In genomic region chr5:131825404-131826013, GRCh38 we compare ENCODE assay signal across 1 cellular context.
TF ChIP-seq lines count a peak whose summit lies in the region.

No MANE protein-coding gene starts in this region.

TF ChIP-seq in HepG2, 621 proteins besides CTCF, POLR2A, EP300 and RAD21 (continued from another document):
- 0 out of 2 replicates have a peak, but pooled peaks have one; percentile 48 for TF ChIP-seq TFE3 (CRISPR knock-in tag; IDR thresholded peaks at IDR 0.05)
- no peak for TF ChIP-seq GABPA (IDR thresholded peaks at IDR 0.05; ENCODE audit: low read depth, low read length)
- TF ChIP-seq GABPA (CRISPR knock-in tag; IDR thresholded peaks at IDR 0.05; ENCODE audit: low read depth), result peak; percentile 46; the same call in 1 of the 2 replicates
- no peak for TF ChIP-seq ZNF20 (CRISPR knock-in tag; IDR thresholded peaks at IDR 0.05)
- no peak for TF ChIP-seq ZNF318 (CRISPR knock-in tag; IDR thresholded peaks at IDR 0.05)
- peak; percentile 48; the same call in 1 of the 2 replicates for TF ChIP-seq RARA (CRISPR knock-in tag; IDR thresholded peaks at IDR 0.05)
- TF ChIP-seq ZHX2 (IDR thresholded peaks at IDR 0.05; ENCODE audit: low read depth), result no peak
- no peak for TF ChIP-seq ZHX2 (CRISPR knock-in tag; IDR thresholded peaks at IDR 0.05; ENCODE audit: borderline replicate concordance)
- TF ChIP-seq SP2 (CRISPR knock-in tag; IDR thresholded peaks at IDR 0.05), result no peak
- TF ChIP-seq NR2F1 (CRISPR knock-in tag; IDR thresholded peaks at IDR 0.05), result peak in 1 of 2 experiments; percentile 44; a peak in 1 of 4 replicates
- peak; percentile 90 for TF ChIP-seq ZNF652 (CRISPR knock-in tag; IDR thresholded peaks at IDR 0.05; ENCODE audit: borderline replicate concordance, low read depth)
- TF ChIP-seq ZNF17 (CRISPR knock-in tag; IDR thresholded peaks at IDR 0.05), result no peak
- no peak for TF ChIP-seq ZNF530 (CRISPR knock-in tag; IDR thresholded peaks at IDR 0.05; ENCODE audit: low read depth)
- peak; percentile 22; the same call in 1 of the 2 replicates for TF ChIP-seq GABPB1 (CRISPR knock-in tag; IDR thresholded peaks at IDR 0.05)
- TF ChIP-seq NR2C2 (CRISPR knock-in tag; IDR thresholded peaks at IDR 0.05; ENCODE audit: borderline replicate concordance), result peak; percentile 20; the same call in 1 of the 2 replicates
- no peak for TF ChIP-seq FOXP1 (IDR thresholded peaks at IDR 0.05)
- peak; percentile 51; the same call in 1 of the 2 replicates for TF ChIP-seq FOXP1 (CRISPR knock-in tag; IDR thresholded peaks at IDR 0.05)
- TF ChIP-seq ZNF605 (CRISPR knock-in tag; IDR thresholded peaks at IDR 0.05), result no peak
- TF ChIP-seq SMAD1 (CRISPR knock-in tag; IDR thresholded peaks at IDR 0.05; ENCODE audit: borderline replicate concordance, low read depth), result no peak
- peak; percentile 43; the same call in 1 of the 2 replicates for TF ChIP-seq ETV5 (CRISPR knock-in tag; IDR thresholded peaks at IDR 0.05; ENCODE audit: borderline replicate concordance)
- TF ChIP-seq NR2F2 (IDR thresholded peaks at IDR 0.05; ENCODE audit: borderline replicate concordance, low read depth), result peak; percentile 60
- TF ChIP-seq MAX (IDR thresholded peaks at IDR 0.05), result peak; percentile 64
- no peak for TF ChIP-seq ZFP41 (CRISPR knock-in tag; IDR thresholded peaks at IDR 0.05; ENCODE audit: borderline replicate concordance)
- TF ChIP-seq TFAP4 (IDR thresholded peaks at IDR 0.05; ENCODE audit: borderline replicate concordance, low read depth), result no peak
- no peak for TF ChIP-seq PREB (CRISPR knock-in tag; IDR thresholded peaks at IDR 0.05)
- TF ChIP-seq NR2F6 (IDR thresholded peaks at IDR 0.05), result peak; percentile 62; the same call in 1 of the 2 replicates
- peak; percentile 73 for TF ChIP-seq NR2F6 (CRISPR knock-in tag; IDR thresholded peaks at IDR 0.05)
- TF ChIP-seq ZNF691 (CRISPR knock-in tag; IDR thresholded peaks at IDR 0.05; ENCODE audit: borderline replicate concordance, low read depth), result no peak
- TF ChIP-seq U2AF1 (optimal IDR thresholded peaks at IDR 0.05; ENCODE audit: low read depth, low read length), result no peak
